In genomic region chr16:85514295-85514600, GRCh38 we compare ENCODE assay signal across 10 cellular contexts.
DNase-seq lines count a peak whose midpoint lies in the region; ATAC-seq and TF ChIP-seq lines count a peak whose summit lies in the region.
"Had no signal": no experiment of that assay in that cellular context is flagged by ENCODE, and none has a peak within 500 bp of the region (broad histone marks: within the 10 kb centered on the region; RNA-seq: fewer than 3 reads in every experiment).

No MANE protein-coding gene starts in this region.

- in situ Hi-C loops in Panc1 (cut with HindIII; ENCODE audit: low pct_unique_long_range_greater_than_20kb, low sequenced_read_pairs): no loop called here

- H3K4me3 ChIP-seq in BJ (ENCODE audit: low read depth, low read length) (no peak overlapping the region), Panc1 (ENCODE audit: low read depth in 2 of 2, low read length in 2 of 2) (no peak overlapping the region), cardiac muscle cell (no peak overlapping the region), rectal smooth muscle tissue (ENCODE audit: low read length) (no peak overlapping the region)

- POLR2A ChIA-PET in BJ (lab: Charles Lee) (interaction anchor here (0.7 kb wide), 1 partner anchor 93 kb away, joined by 6 read pairs; no protein-coding TSS in a partner anchor), Panc1 (lab: Charles Lee) (interaction anchor here (0.7 kb wide), 1 partner anchor 30 kb away, joined by 5 read pairs; no protein-coding TSS in a partner anchor)

- TF ChIP-seq CTCF in BJ (IDR thresholded peaks at IDR 0.05; ENCODE audit: insufficient read depth, low read depth, low read length): peak; percentile 27; the same call in 1 of the 2 replicates
- no peak for TF ChIP-seq CTCF in Panc1 (IDR thresholded peaks at IDR 0.05)
- TF ChIP-seq CTCF in cardiac muscle cell (IDR thresholded peaks at IDR 0.05; ENCODE audit: low read depth, low read length): no peak

- no peak; the same call in 1 of the 2 replicates for ATAC-seq in Panc1

- H3K27me3 ChIP-seq in BJ (ENCODE audit: control insufficient read depth, insufficient read depth, low read length): no peaks in the 10 kb centered on the region
- no peaks in the 10 kb centered on the region for H3K27me3 ChIP-seq in Panc1 (ENCODE audit: control insufficient read depth, insufficient read depth, low read length)
- no peaks in the 10 kb centered on the region for H3K27me3 ChIP-seq in cardiac muscle cell
- no peaks in the 10 kb centered on the region for H3K27me3 ChIP-seq in rectal smooth muscle tissue (ENCODE audit: control insufficient read depth, insufficient read depth, low read length)

- H3K4me1 ChIP-seq in Panc1 (ENCODE audit: control insufficient read depth, insufficient read depth, low read length) (peaks cover 34% of the 10 kb centered on the region), cardiac muscle cell (ENCODE audit: low read depth) (peaks cover 31% of the 10 kb centered on the region), rectal smooth muscle tissue (ENCODE audit: control insufficient read depth, insufficient read depth, low read length) (peaks cover 17% of the 10 kb centered on the region)

- DNase-seq in BJ (ENCODE audit: low read depth): no peak
- no peak for DNase-seq in Panc1 (ENCODE audit: low read depth, low spot score)
- DNase-seq in cardiac muscle cell (ENCODE audit: low read depth in 1 of 2, low spot score in 1 of 2): no peak
- no peak for DNase-seq in stimulated activated CD4-positive, alpha-beta T cell treated with anti-CD3 and anti-CD28 coated beads, Interleukin-2, amount 100 ng/mL, for 24 hours
- no peak for DNase-seq in cerebellar nuclear complex (lab: John Stamatoyannopoulos, UW)
- DNase-seq in stimulated activated CD8-positive, alpha-beta memory T cell treated with anti-CD3 and anti-CD28 coated beads, Interleukin-4, amount 100 ng/mL, for 48 hours: no peak
- no peak for DNase-seq in SHP77 (lab: John Stamatoyannopoulos, UW)
- DNase-seq: activated CD4-positive, alpha-beta T cell treated with anti-CD3 and anti-CD28 coated beads for 1 hour; CD4-positive, alpha-beta memory T cell had no signal

- peaks cover 1% of the 10 kb centered on the region; the same call in 1 of the 2 replicates for H3K36me3 ChIP-seq in BJ (ENCODE audit: control insufficient read depth, insufficient read depth, low read length)
- H3K36me3 ChIP-seq in Panc1 (ENCODE audit: control insufficient read depth, insufficient read depth, low read length): no peaks in the 10 kb centered on the region
- no peaks in the 10 kb centered on the region for H3K36me3 ChIP-seq in cardiac muscle cell
- H3K36me3 ChIP-seq in rectal smooth muscle tissue (ENCODE audit: control insufficient read depth, insufficient read depth, low read length): no peaks in the 10 kb centered on the region

- BruUV-seq in Panc1 (replicated peaks; lab: Mats Ljungman, UMichigan): no TSS peak

- CTCF ChIA-PET in BJ (lab: Yijun Ruan, JAX): interaction anchor here (0.6 to 1.7 kb wide), 5 partner anchors 22 to 214 kb away, joined by 3 to 12 read pairs (median 4); no protein-coding TSS in a partner anchor
- CTCF ChIA-PET in Panc1 (lab: Charles Lee): no interaction called here

- no peak overlapping the region for H3K9ac ChIP-seq in rectal smooth muscle tissue (ENCODE audit: low read length)

- H3K27ac ChIP-seq in Panc1 (ENCODE audit: low read length) (peak overlapping the region; percentile 78), cardiac muscle cell (peak overlapping the region; percentile 82), rectal smooth muscle tissue (ENCODE audit: low read depth, low read length) (peak overlapping the region; percentile 52)

- intact Hi-C loops in Panc1 (cut with micrococcal nuclease; ENCODE audit: unreplicated experiment): no loop called here

- H3K9me3 ChIP-seq in Panc1 (ENCODE audit: control insufficient read depth, insufficient read depth, low read depth, low read length) (no peaks in the 10 kb centered on the region), cardiac muscle cell (ENCODE audit: low read depth) (no peaks in the 10 kb centered on the region)
